ENCODE assay signal across 8 cellular contexts in the genomic region with DNA sequence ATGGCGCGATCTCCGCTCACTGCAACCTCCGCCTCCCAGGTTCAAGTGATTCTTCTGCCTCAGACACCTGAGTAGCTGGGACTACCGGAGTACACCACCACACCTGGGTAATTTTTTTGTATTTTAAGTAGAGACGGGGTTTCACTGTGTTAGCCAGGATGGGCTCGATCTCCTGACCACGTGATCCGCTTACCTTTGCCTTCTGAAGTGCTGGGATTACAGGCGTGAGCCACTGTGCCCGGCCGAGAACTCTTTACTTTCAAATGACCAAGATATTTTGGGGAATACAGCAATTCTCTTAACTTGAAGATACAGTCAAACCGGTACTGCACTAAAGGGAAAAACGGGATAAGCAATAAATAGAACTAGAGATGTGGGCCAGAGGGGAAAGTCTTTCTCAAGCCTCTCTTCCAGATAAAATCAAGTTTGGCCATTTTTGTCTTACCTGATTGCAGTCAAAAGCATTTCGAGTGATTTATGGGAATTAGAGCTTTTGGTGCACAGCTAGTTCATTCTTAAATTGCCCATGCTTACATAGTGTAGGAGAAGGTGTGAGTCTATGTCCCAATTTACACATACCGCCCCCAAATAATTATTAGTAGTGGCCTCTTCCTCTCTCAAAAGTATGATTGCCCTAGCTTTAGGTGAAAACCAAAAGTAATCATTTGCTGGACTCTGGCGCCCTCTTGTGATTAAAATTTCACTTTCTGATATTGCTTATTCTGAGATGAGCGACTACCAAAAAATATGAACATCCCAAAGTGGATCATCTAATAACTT. TPM values are rescaled to one million over a fixed set of nuclear protein-coding genes. Genes with fewer than 3 reads are reported as not detected.
DNase-seq lines count a peak whose midpoint lies in the region; ATAC-seq, FAIRE-seq and TF ChIP-seq lines count a peak whose summit lies in the region.

No MANE protein-coding gene starts in this region.

- H3K79me2 ChIP-seq in K562 (ENCODE audit: control insufficient read depth, insufficient read depth, low read length), result no peaks in the 10 kb centered on the region
- no peaks in the 10 kb centered on the region for H3K79me2 ChIP-seq in keratinocyte (ENCODE audit: control insufficient read depth, insufficient read depth, low read length)

- no peaks in the 10 kb centered on the region for H4K20me1 ChIP-seq in K562 (replicated peaks; ENCODE audit: control insufficient read depth, insufficient read depth, low read length)
- no peaks in the 10 kb centered on the region for H4K20me1 ChIP-seq in keratinocyte (ENCODE audit: control insufficient read depth, extremely low read depth, insufficient read depth, low read length)

- in situ Hi-C loops in K562 (cut with MboI), result loop anchor here (5.0 to 10.0 kb wide), 3 partner anchors 179 to 527 kb away; no protein-coding TSS in a partner anchor

- H3K9me1 ChIP-seq in K562 (ENCODE audit: control insufficient read depth, insufficient read depth, low read length) (no peaks in the 10 kb centered on the region), keratinocyte (ENCODE audit: control insufficient read depth, extremely low read depth, insufficient read depth, low read length) (no peaks in the 10 kb centered on the region)

- FAIRE-seq in G401.6 (lab: Jason Lieb, UNC), result peak; percentile 76
- FAIRE-seq in K562 (lab: Jason Lieb, UNC), result peak; percentile 86
- FAIRE-seq in keratinocyte (lab: Jason Lieb, UNC), result no peak

- H3K4me2 ChIP-seq in K562 (ENCODE audit: insufficient read depth, low read length), result no peak overlapping the region
- H3K4me2 ChIP-seq in keratinocyte (ENCODE audit: control insufficient read depth, extremely low read depth, insufficient read depth, low read depth, low read length), result no peak overlapping the region

- H3K36me3 ChIP-seq in Peyer's patch (no peaks in the 10 kb centered on the region), K562 (ENCODE audit: control insufficient read depth, insufficient read depth, low read length) (no peaks in the 10 kb centered on the region), keratinocyte (ENCODE audit: control insufficient read depth in 2 of 2, extremely low read depth in 1 of 2, insufficient read depth in 2 of 2, low read length in 2 of 2) (no peaks in the 10 kb centered on the region)

- TF ChIP-seq RAD21 in K562 (CRISPR knock-in tag; conservative IDR thresholded peaks at IDR 0.05 in 1 of 2, IDR thresholded peaks at IDR 0.05 in 1 of 2), result peak; percentile 87 to 89

- no TSS peak for BruUV-seq in K562 (replicated peaks; lab: Mats Ljungman, UMichigan)

- H3K9me3 ChIP-seq in Peyer's patch, result no peaks in the 10 kb centered on the region
- H3K9me3 ChIP-seq in K562 (replicated peaks; ENCODE audit: control insufficient read depth, insufficient read depth, low read depth, low read length), result no peaks in the 10 kb centered on the region
- H3K9me3 ChIP-seq in keratinocyte (ENCODE audit: control insufficient read depth, low read depth, low read length), result no peaks in the 10 kb centered on the region

- peak; percentile 59 for TF ChIP-seq CTCF in AG09309 (IDR thresholded peaks at IDR 0.05; ENCODE audit: control insufficient read depth, insufficient read depth, low read depth, low read length, missing control alignments)
- TF ChIP-seq CTCF in Peyer's patch (IDR thresholded peaks at IDR 0.05), result peak in 5 of 6 experiments; percentile 31 to 93 (median 87)
- TF ChIP-seq CTCF in K562 (IDR thresholded peaks at IDR 0.05 in 2 of 3, conservative IDR thresholded peaks at IDR 0.05 in 1 of 3; ENCODE audit: insufficient read depth in 2 of 3, low read depth in 1 of 3, low read length in 3 of 3), result peak; percentile 56 to 84 (median 62); a peak in 5 of 6 replicates
- peak in 2 of 3 experiments; percentile 41 to 51 for TF ChIP-seq CTCF in keratinocyte (optimal IDR thresholded peaks at IDR 0.05 in 1 of 3, IDR thresholded peaks at IDR 0.05 in 1 of 3, conservative IDR thresholded peaks at IDR 0.05 in 1 of 3; ENCODE audit: extremely low read depth in 1 of 3, insufficient read depth in 2 of 3, low read length in 3 of 3)

- no peak overlapping the region for H3K9ac ChIP-seq in K562 (ENCODE audit: insufficient read depth in 1 of 2, low read depth in 2 of 2, low read length in 2 of 2)
- no peak overlapping the region for H3K9ac ChIP-seq in keratinocyte (ENCODE audit: control insufficient read depth, extremely low read depth, insufficient read depth, low read length)

- CTCF ChIA-PET in K562 (lab: Yijun Ruan, JAX; ENCODE audit: low intra/inter-chr PET ratio), result interaction anchor here (0.6 to 1.5 kb wide), 7 partner anchors 114 to 1289 kb away, joined by 3 to 17 read pairs (median 6); no protein-coding TSS in a partner anchor

- intact Hi-C loops in K562 (cut with micrococcal nuclease), result loop anchor here (1.0 to 10.0 kb wide), 5 partner anchors 156 to 717 kb away; no protein-coding TSS in a partner anchor

- TF ChIP-seq POLR2A in Peyer's patch (IDR thresholded peaks at IDR 0.05) (no peak), K562 (conservative IDR thresholded peaks at IDR 0.05) (no peak)

- dilution Hi-C loops in keratinocyte (cut with MboI; ENCODE audit: extremely low pct_ligation_motif_present, low sequenced_read_pairs), result loop anchor here (25.0 kb wide), 1 partner anchor 349 kb away; no protein-coding TSS in a partner anchor

- H2AFZ ChIP-seq in K562 (ENCODE audit: low read depth, low read length), result no peak overlapping the region
- no peak overlapping the region for H2AFZ ChIP-seq in keratinocyte (ENCODE audit: control insufficient read depth, low read length)

- TF ChIP-seq EP300 in K562 (IDR thresholded peaks at IDR 0.05; ENCODE audit: low read length), result no peak

- ATAC-seq in HG03175 (IDR thresholded peaks at IDR 0.05; ENCODE audit: unreplicated experiment), result peak; percentile 63
- ATAC-seq in K562, result peak; percentile 85
- ATAC-seq in HG03097 (IDR thresholded peaks at IDR 0.05; ENCODE audit: low FRiP score, unreplicated experiment), result no peak

- 10% methylated on average over 18 of the region's 18 CpGs for WGBS in K562 (ENCODE audit: insufficient coverage, low coverage, missing lambda C conversion rate)

- DNase-seq in AG09309 (ENCODE audit: low read depth), result no peak
- DNase-seq in Peyer's patch, result peak in 1 of 3 donors; percentile 65
- peak; percentile 33 to 62 (median 45) for DNase-seq in K562 (ENCODE audit: extremely low read depth in 1 of 4, low spot score in 3 of 4)
- no peak for DNase-seq in keratinocyte (ENCODE audit: low read depth, low spot score)
- peak in 2 of 3 donors; percentile 29 to 30 for DNase-seq in stimulated activated CD4-positive, alpha-beta T cell treated with anti-CD3 and anti-CD28 coated beads, TNF-alpha, amount 100 ng/mL, for 48 hours (ENCODE audit: low read depth in 3 of 3)

- H3K4me3 ChIP-seq in AG09309 (ENCODE audit: control insufficient read depth, low read depth, low read length), result no peak overlapping the region
- H3K4me3 ChIP-seq in Peyer's patch, result no peak overlapping the region
- no peak overlapping the region for H3K4me3 ChIP-seq in K562
- no peak overlapping the region for H3K4me3 ChIP-seq in keratinocyte (ENCODE audit: control insufficient read depth in 2 of 3, extremely low read depth in 1 of 3, insufficient read depth in 2 of 3, low read depth in 1 of 3, low read length in 3 of 3)

- H3K27ac ChIP-seq in Peyer's patch, result no peak overlapping the region
- H3K27ac ChIP-seq in K562 (ENCODE audit: extremely low read depth, low read depth, low read length), result no peak overlapping the region
- no peak overlapping the region for H3K27ac ChIP-seq in keratinocyte (ENCODE audit: control insufficient read depth, insufficient read depth, low read length)

- H3K27me3 ChIP-seq in Peyer's patch (no peaks in the 10 kb centered on the region), K562 (ENCODE audit: control insufficient read depth in 2 of 2, insufficient read depth in 2 of 2, low read length in 2 of 2) (peaks cover 4 to 15% of the 10 kb centered on the region in 2 experiments; a peak in 2 of 5 replicates), keratinocyte (ENCODE audit: control insufficient read depth, extremely low read depth, insufficient read depth, low read length) (no peaks in the 10 kb centered on the region)

- POLR2A ChIA-PET in K562 (lab: Yijun Ruan, JAX), result no interaction called here

- H3K4me1 ChIP-seq in Peyer's patch, result no peaks in the 10 kb centered on the region
- no peaks in the 10 kb centered on the region; a peak in 1 of 5 replicates for H3K4me1 ChIP-seq in K562 (replicated peaks in 1 of 2; ENCODE audit: control insufficient read depth in 2 of 2, insufficient read depth in 2 of 2, low read length in 2 of 2)
- no peaks in the 10 kb centered on the region for H3K4me1 ChIP-seq in keratinocyte (ENCODE audit: control insufficient read depth, extremely low read depth, insufficient read depth, low read length)

RNA-seq across cellular contexts. Expression of a gene that starts 53.2 kb away (rescaled TPM):
- total RNA-seq in Peyer's patch (100 to 1,000 TPM in 3 of 4 donors, 10 to 100 TPM in 1; 17.3 to 272 (median 125) TPM), K562 (2014; rRNA removed) (not detected in 2 replicates), K562 (2014; rRNA removed; fragmentation: Illumina TruSeq; extraction: Trizol) (0.11 and 0.16 TPM in 2 replicates), K562 (2015; rRNA removed; fragmentation: Illumina TruSeq; extraction: Trizol) (0.11 TPM in 1 of 2 replicates, not detected in the other), K562 (2021) (0.04 TPM in 1 of 2 replicates, not detected in the other)
- total RNA-seq in K562 (2011; cell fraction: chromatin; rRNA removed; ENCODE audit: low replicate concordance), result 0.39 and 0.67 TPM in 2 replicates
- 0.33 and 0.39 TPM in 2 replicates for total RNA-seq in K562 (2011; cell fraction: nucleolus; rRNA removed)
- total RNA-seq in K562 (2011; cell fraction: nucleoplasm; rRNA removed), result 0.84 and 1.2 TPM in 2 replicates
- polyA plus RNA-seq in K562 (2011; rRNA removed) (0.01 and 0.36 TPM in 2 replicates), K562 (2014; fragmentation: Illumina TruSeq; extraction: Trizol) (0.01 TPM in 1 of 2 replicates, not detected in the other), K562 (2014; fragmentation: Nextera tagmentation; extraction: Ambion mirVana) (under 1 TPM in 1 of 2 experiments, not detected in 1; 0.03 TPM), K562 (2014; rRNA removed) (not detected in 2 replicates), keratinocyte (3.4 to 5.3 TPM (median 4.9 TPM) in 3 replicates)
- polyA plus RNA-seq in K562 (2011; cell fraction: cytosol; rRNA removed), result 0.03 and 0.33 TPM in 2 replicates
- 0.07 TPM in 1 of 2 replicates, not detected in the other for polyA plus RNA-seq in K562 (2011; cell fraction: nucleus; rRNA removed)
- 0.03 TPM in 2 replicates for polyA plus RNA-seq in K562 (2012)
- polyA minus RNA-seq in K562 (2011; rRNA and poly(A)+ RNA removed), result 0.15 and 0.46 TPM in 2 replicates
- polyA minus RNA-seq in K562 (2011; cell fraction: cytosol; rRNA and poly(A)+ RNA removed), result 0.29 TPM in 1 of 2 replicates, not detected in the other
- polyA minus RNA-seq in K562 (2011; cell fraction: nucleus; rRNA and poly(A)+ RNA removed), result not detected in 2 replicates
- polyA plus RNA-seq in keratinocyte (2011; ENCODE audit: low read depth), result 0.91 TPM
- polyA plus RNA-seq in keratinocyte (2011; cell fraction: cytosol; rRNA removed), result 3.9 and 7.2 TPM in 2 replicates
- 6.8 and 7.4 TPM in 2 replicates for polyA plus RNA-seq in keratinocyte (2011; cell fraction: nucleus; rRNA removed)
- 2.6 and 3.9 TPM in 2 replicates for polyA plus RNA-seq in keratinocyte (2012; ENCODE audit: low replicate concordance)
- 2.3 to 5.6 TPM (median 4.3 TPM) in 3 replicates for polyA minus RNA-seq in keratinocyte
- polyA minus RNA-seq in keratinocyte (2011; cell fraction: cytosol; rRNA and poly(A)+ RNA removed), result 6.1 TPM
- 8.2 and 12.0 TPM in 2 replicates for polyA minus RNA-seq in keratinocyte (2011; cell fraction: nucleus; rRNA and poly(A)+ RNA removed)

Comparison
In these comparisons a context has a peak if more than half of its experiments do, and no peak if none do; other contexts are left out.
1. DNase-seq: peak in K562 (4 of 4) and stimulated activated CD4-positive, alpha-beta T cell treated with anti-CD3 and anti-CD28 coated beads, TNF-alpha, amount 100 ng/mL, for 48 hours (2 of 3); none in AG09309 (single experiment) and keratinocyte (single experiment).
2. RNA of a gene that starts 53.2 kb away (total RNA-seq): 17.3 to 272 TPM in Peyer's patch; 0.04 to 1.2 TPM in K562; every median in the first group is over 4 times any median in the second.
3. Peak in every context shown above with its lines, with median percentiles within 50 percentile points of each other: CTCF ChIP-seq.